In genomic region chr9:19379697-19380046, GRCh38 we compare ENCODE assay signal across 8 cellular contexts. TPM values are rescaled to one million over a fixed set of nuclear protein-coding genes. Genes with fewer than 3 reads are reported as not detected.
DNase-seq lines count a peak whose midpoint lies in the region; ATAC-seq and TF ChIP-seq lines count a peak whose summit lies in the region.

No MANE protein-coding gene starts in this region.

- H3K27ac ChIP-seq in HUES48 (ENCODE audit: low read depth, low read length) = peak overlapping the region; percentile 95

- H3K4me1 ChIP-seq in HUES48 (ENCODE audit: control insufficient read depth, insufficient read depth, low read length) = no peaks in the 10 kb centered on the region

- no peak for TF ChIP-seq CTCF in progenitor cell of endocrine pancreas (IDR thresholded peaks at IDR 0.05; ENCODE audit: unreplicated experiment)

- H3K4me3 Mint-ChIP-seq in activated T-helper 1 cell treated with anti-CD3 and anti-CD28 coated beads, Interleukin-12 subunit alpha, Interleukin-12 subunit beta, Interleukin-2, Interleukin-4 antibody, amounts not matched to agents 30 ng/mL and 10 ng/mL and 1 ng/mL, durations not matched to agents 14 hours and 24 hours and 36 hours = peak overlapping the region; percentile 98
- peak overlapping the region; percentile 100 for H3K4me3 Mint-ChIP-seq in progenitor cell of endocrine pancreas (ENCODE audit: low read depth)

- peaks cover 54% of the 10 kb centered on the region for H3K36me3 Mint-ChIP-seq in activated T-helper 1 cell treated with anti-CD3 and anti-CD28 coated beads, Interleukin-12 subunit alpha, Interleukin-12 subunit beta, Interleukin-2, Interleukin-4 antibody, amounts not matched to agents 30 ng/mL and 10 ng/mL and 1 ng/mL, durations not matched to agents 14 hours and 24 hours and 36 hours (ENCODE audit: low read depth)
- peaks cover 35% of the 10 kb centered on the region for H3K36me3 Mint-ChIP-seq in progenitor cell of endocrine pancreas (ENCODE audit: insufficient read depth)

- peaks cover 48% of the 10 kb centered on the region for H3K36me3 ChIP-seq in HUES48 (ENCODE audit: control insufficient read depth, insufficient read depth, low read length)

- no peaks in the 10 kb centered on the region for H3K27me3 Mint-ChIP-seq in activated T-helper 1 cell treated with anti-CD3 and anti-CD28 coated beads, Interleukin-12 subunit alpha, Interleukin-12 subunit beta, Interleukin-2, Interleukin-4 antibody, amounts not matched to agents 30 ng/mL and 10 ng/mL and 1 ng/mL, durations not matched to agents 14 hours and 24 hours and 36 hours (ENCODE audit: insufficient read depth)
- H3K27me3 Mint-ChIP-seq in progenitor cell of endocrine pancreas = no peaks in the 10 kb centered on the region

- peak overlapping the region; percentile 98 for H3K9ac ChIP-seq in HUES48 (ENCODE audit: low read depth, low read length)

- H3K4me3 ChIP-seq in HUES48 (ENCODE audit: low read depth, low read length) = peak overlapping the region; percentile 99

- no peaks in the 10 kb centered on the region for H3K9me3 ChIP-seq in HUES48 (ENCODE audit: control insufficient read depth, insufficient read depth, low read length)

- ATAC-seq in GM21423 (IDR thresholded peaks at IDR 0.05; ENCODE audit: unreplicated experiment) (peak; percentile 28), Right ventricle myocardium inferior (peak; percentile 47)

- H3K27me3 ChIP-seq in HUES48 (ENCODE audit: control insufficient read depth, insufficient read depth, low read length) = no peaks in the 10 kb centered on the region

- intact Hi-C loops in activated T-helper 1 cell treated with anti-CD3 and anti-CD28 coated beads, Interleukin-12 subunit alpha, Interleukin-12 subunit beta, Interleukin-2, Interleukin-4 antibody, amounts not matched to agents 30 ng/mL and 10 ng/mL and 1 ng/mL, durations not matched to agents 14 hours and 24 hours and 36 hours (cut with micrococcal nuclease) = loop anchor here (1.0 to 10.0 kb wide), 11 partner anchors 29 to 1655 kb away; partner anchors contain the start of genes DENND4C, HACD4, HAUS6 and MLLT3
- intact Hi-C loops in Right ventricle myocardium inferior (cut with DNase I) = loop anchor here (2.0 to 10.0 kb wide), 4 partner anchors 29 to 295 kb away; partner anchors contain the start of genes ACER2 and DENND4C

- peaks cover 61% of the 10 kb centered on the region for H3K4me1 Mint-ChIP-seq in activated T-helper 1 cell treated with anti-CD3 and anti-CD28 coated beads, Interleukin-12 subunit alpha, Interleukin-12 subunit beta, Interleukin-2, Interleukin-4 antibody, amounts not matched to agents 30 ng/mL and 10 ng/mL and 1 ng/mL, durations not matched to agents 14 hours and 24 hours and 36 hours (ENCODE audit: low read depth)
- peaks cover 22% of the 10 kb centered on the region for H3K4me1 Mint-ChIP-seq in progenitor cell of endocrine pancreas (ENCODE audit: low read depth)

- DNase-seq in ELR (ENCODE audit: low read depth) (peak; percentile 43), Right ventricle myocardium inferior (ENCODE audit: missing footprints) (peak; percentile 75), progenitor cell of endocrine pancreas (ENCODE audit: low spot score, unreplicated experiment) (peak; percentile 27), H4 (ENCODE audit: low spot score) (no peak), UCSD-AML1 (lab: John Stamatoyannopoulos, UW; ENCODE audit: unreplicated experiment) (no peak)
- DNase-seq in activated T-helper 1 cell treated with anti-CD3 and anti-CD28 coated beads, Interleukin-12 subunit alpha, Interleukin-12 subunit beta, Interleukin-2, Interleukin-4 antibody, amounts not matched to agents 30 ng/mL and 10 ng/mL and 1 ng/mL, durations not matched to agents 14 hours and 24 hours and 36 hours (ENCODE audit: low spot score) = no peak

- H3K9me3 Mint-ChIP-seq in activated T-helper 1 cell treated with anti-CD3 and anti-CD28 coated beads, Interleukin-12 subunit alpha, Interleukin-12 subunit beta, Interleukin-2, Interleukin-4 antibody, amounts not matched to agents 30 ng/mL and 10 ng/mL and 1 ng/mL, durations not matched to agents 14 hours and 24 hours and 36 hours = no peaks in the 10 kb centered on the region
- H3K9me3 Mint-ChIP-seq in progenitor cell of endocrine pancreas (ENCODE audit: low read depth) = no peaks in the 10 kb centered on the region

- peak overlapping the region; percentile 98 for H3K27ac Mint-ChIP-seq in activated T-helper 1 cell treated with anti-CD3 and anti-CD28 coated beads, Interleukin-12 subunit alpha, Interleukin-12 subunit beta, Interleukin-2, Interleukin-4 antibody, amounts not matched to agents 30 ng/mL and 10 ng/mL and 1 ng/mL, durations not matched to agents 14 hours and 24 hours and 36 hours
- peak overlapping the region; percentile 100 for H3K27ac Mint-ChIP-seq in progenitor cell of endocrine pancreas

RNA-seq across cellular contexts. Expression of gene RPS6, which starts 0.4 kb away (rescaled TPM):
- 2,052 and 2,078 TPM in 2 replicates for total RNA-seq in activated T-helper 1 cell treated with anti-CD3 and anti-CD28 coated beads, Interleukin-12 subunit alpha, Interleukin-12 subunit beta, Interleukin-2, Interleukin-4 antibody, amounts not matched to agents 30 ng/mL and 10 ng/mL and 1 ng/mL, durations not matched to agents 14 hours and 24 hours and 36 hours
- total RNA-seq in Right ventricle myocardium inferior (991 TPM), progenitor cell of endocrine pancreas (2,142 and 2,210 TPM in 2 replicates)
- total RNA-seq in H4 (2014; rRNA removed; shearing (Covaris generic)) = 1,845 and 1,910 TPM in 2 replicates

RNA-seq across cellular contexts. Expression of gene ACER2, which starts 29.1 kb away (rescaled TPM):
- total RNA-seq in activated T-helper 1 cell treated with anti-CD3 and anti-CD28 coated beads, Interleukin-12 subunit alpha, Interleukin-12 subunit beta, Interleukin-2, Interleukin-4 antibody, amounts not matched to agents 30 ng/mL and 10 ng/mL and 1 ng/mL, durations not matched to agents 14 hours and 24 hours and 36 hours = 1.3 and 1.4 TPM in 2 replicates
- total RNA-seq in Right ventricle myocardium inferior (3.2 TPM), progenitor cell of endocrine pancreas (7.5 and 8.4 TPM in 2 replicates)
- 0.31 and 1.1 TPM in 2 replicates for total RNA-seq in H4 (2014; rRNA removed; shearing (Covaris generic))

Comparison
In these comparisons a context has a peak if more than half of its experiments do, and no peak if none do; other contexts are left out.
1. DNase-seq: peak in ELR (single experiment), Right ventricle myocardium inferior (single experiment) and progenitor cell of endocrine pancreas (single experiment); none in activated T-helper 1 cell treated with anti-CD3 and anti-CD28 coated beads, Interleukin-12 subunit alpha, Interleukin-12 subunit beta, Interleukin-2, Interleukin-4 antibody, amounts not matched to agents 30 ng/mL and 10 ng/mL and 1 ng/mL, durations not matched to agents 14 hours and 24 hours and 36 hours (single experiment), H4 (single experiment) and UCSD-AML1 (single experiment).